In genomic region chr7:153476166-153476565, GRCh38 we compare ENCODE assay signal across 22 cellular contexts.
A peak's percentile ranks its signal among the peaks of the same experiment; 100 is the strongest.
DNase-seq lines count a peak whose midpoint lies in the region; ATAC-seq and TF ChIP-seq lines count a peak whose summit lies in the region.
"Had no signal": no experiment of that assay in that cellular context is flagged by ENCODE, and none has a peak within 500 bp of the region (broad histone marks: within the 10 kb centered on the region; RNA-seq: fewer than 3 reads in every experiment).

No MANE protein-coding gene starts in this region.

- H3K9me3 ChIP-seq in right cardiac atrium (ENCODE audit: control insufficient read depth, low read length), result no peaks in the 10 kb centered on the region
- peaks cover 0 to 24% (median 7%) of the 10 kb centered on the region in 11 donors for H3K9me3 ChIP-seq in heart right ventricle
- no peaks in the 10 kb centered on the region for H3K9me3 ChIP-seq in MG63
- H3K9me3 ChIP-seq in WERI-Rb-1 (ENCODE audit: severe bottlenecking), result no peaks in the 10 kb centered on the region
- H3K9me3 ChIP-seq: BE2C had no signal

- H3K36me3 ChIP-seq in heart right ventricle (no peaks in the 10 kb centered on the region), MG63 (no peaks in the 10 kb centered on the region), WERI-Rb-1 (no peaks in the 10 kb centered on the region)
- H3K36me3 ChIP-seq: BE2C, BLaER1 had no signal

- DNase-seq in right cardiac atrium, result no peak
- DNase-seq in heart right ventricle, result no peak
- DNase-seq in MG63, result peak; percentile 30
- DNase-seq in cerebellum (ENCODE audit: low spot score), result peak; percentile 31
- DNase-seq in stimulated activated CD8-positive, alpha-beta memory T cell treated with anti-CD3 and anti-CD28 coated beads, Interleukin-4, amount 100 ng/mL, for 48 hours, result no peak
- no peak for DNase-seq in WERI-Rb-1
- DNase-seq: 8988T; ACHN; BE2C; CD4-positive, alpha-beta memory T cell; CD4-positive, CD25-positive, alpha-beta regulatory T cell; CD8-positive, alpha-beta memory T cell; COR-L47; DMS 273 treated with DMSO at 0.1 percent for 48 hours; DMS153; DMS53; DMS79; DND-41; EL; GF-D8 had no signal

- H3K4me1 ChIP-seq in right cardiac atrium (ENCODE audit: control insufficient read depth, insufficient read depth, low read length) (no peaks in the 10 kb centered on the region), heart right ventricle (peaks cover 0 to 10% (median 0%) of the 10 kb centered on the region in 9 donors)
- H3K4me1 ChIP-seq: BE2C, BLaER1 had no signal

- 58% methylated on average over 2 of the region's 2 CpGs for WGBS in right cardiac atrium
- 63 to 67% methylated on average over 2 of the region's 2 CpGs for WGBS in heart right ventricle, 2 donors

- ATAC-seq in right cardiac atrium, result no peak
- ATAC-seq in heart right ventricle, result no peak
- no peak for ATAC-seq in HG03095 (IDR thresholded peaks at IDR 0.05; ENCODE audit: unreplicated experiment)

- H3K4me3 ChIP-seq in right cardiac atrium (ENCODE audit: low read length), result no peak overlapping the region
- H3K4me3 ChIP-seq in heart right ventricle, result no peak overlapping the region
- no peak overlapping the region for H3K4me3 ChIP-seq in MG63
- H3K4me3 ChIP-seq in WERI-Rb-1 (ENCODE audit: low read depth, low read length), result no peak overlapping the region
- H3K4me3 ChIP-seq: BLaER1 had no signal

- intact Hi-C loops in right cardiac atrium (cut with DNase I), result no loop called here
- intact Hi-C loops in heart right ventricle (cut with DNase I), result loop anchor here in 2 of 10 donors (5.0 to 10.0 kb wide), 3 partner anchors 46 to 91 kb away; no protein-coding TSS in a partner anchor

- peak overlapping the region; percentile 16 for H3K27ac ChIP-seq in right cardiac atrium (ENCODE audit: low read length)
- H3K27ac ChIP-seq in heart right ventricle, result peak overlapping the region in 1 of 10 donors; percentile 71
- H3K27ac ChIP-seq in WERI-Rb-1, result no peak overlapping the region
- H3K27ac ChIP-seq: BLaER1 had no signal

- TF ChIP-seq CTCF in heart right ventricle (IDR thresholded peaks at IDR 0.05) (no peak), WERI-Rb-1 (IDR thresholded peaks at IDR 0.05; ENCODE audit: low read depth, low read length) (no peak)

- no peaks in the 10 kb centered on the region for H3K27me3 ChIP-seq in right cardiac atrium (ENCODE audit: control insufficient read depth, insufficient read depth)
- no peaks in the 10 kb centered on the region for H3K27me3 ChIP-seq in heart right ventricle
- H3K27me3 ChIP-seq in MG63, result no peaks in the 10 kb centered on the region
- peaks cover 45% of the 10 kb centered on the region for H3K27me3 ChIP-seq in WERI-Rb-1 (ENCODE audit: insufficient read depth, low read depth, severe bottlenecking)
- H3K27me3 ChIP-seq: BE2C, BLaER1 had no signal

Comparison
In these comparisons a context has a peak if more than half of its experiments do, and no peak if none do; other contexts are left out.
1. DNase-seq: peak in MG63 (single experiment) and cerebellum (single experiment); none in right cardiac atrium (0 of 3), heart right ventricle (0 of 2), stimulated activated CD8-positive, alpha-beta memory T cell treated with anti-CD3 and anti-CD28 coated beads, Interleukin-4, amount 100 ng/mL, for 48 hours (single experiment) and WERI-Rb-1 (single experiment).